24 cellular contexts compared by ENCODE assay signal in genomic region chr1:42302034-42302433, GRCh38.
"Had no signal": no experiment of that assay in that cellular context is flagged by ENCODE, and none has a peak within 500 bp of the region (broad histone marks: within the 10 kb centered on the region; RNA-seq: fewer than 3 reads in every experiment).

No MANE protein-coding gene starts in this region.

- H3K36me3 ChIP-seq: breast epithelium, cardiac muscle cell had no signal

- H3K4me1 ChIP-seq: ascending aorta, breast epithelium had no signal

- H3K27ac ChIP-seq: ascending aorta, breast epithelium, cardiac muscle cell, coronary artery, dorsolateral prefrontal cortex had no signal

- H3K27me3 ChIP-seq: ascending aorta, breast epithelium, cardiac muscle cell, dorsolateral prefrontal cortex had no signal

- H3K4me3 ChIP-seq: ascending aorta, breast epithelium, cardiac muscle cell, coronary artery, dorsolateral prefrontal cortex had no signal

- DNase-seq: activated CD4-positive, alpha-beta memory T cell treated with anti-CD3 and anti-CD28 coated beads for 36 hours; activated CD4-positive, alpha-beta T cell treated with anti-CD3 and anti-CD28 coated beads for 36 hours; activated CD4-positive, alpha-beta T cell treated with anti-CD3 and anti-CD28 coated beads, Interleukin-2, amount 10 ng/mL, durations not matched to agents 24 days and 14 days; activated CD4-positive, CD25-positive, alpha-beta regulatory T cell; activated CD4-positive, CD25-positive, alpha-beta regulatory T cell treated with anti-CD3 and anti-CD28 coated beads, Interleukin-2, amount 50 U/mL, for 72 hours; activated CD8-positive, alpha-beta memory T cell treated with anti-CD3 and anti-CD28 coated beads, Interleukin-2, amount 50 U/mL, for 48 hours; activated CD8-positive, alpha-beta T cell treated with anti-CD3 and anti-CD28 coated beads, Interleukin-2, amount 10 ng/mL, durations not matched to agents 7 days and 5 days; activated gamma-delta T cell; activated naive CD4-positive, alpha-beta T cell; activated naive CD4-positive, alpha-beta T cell treated with anti-CD3 and anti-CD28 coated beads, Interleukin-2, amount 10 ng/mL, durations not matched to agents 7 days and 5 days; activated naive CD8-positive, alpha-beta T cell treated with anti-CD3 and anti-CD28 coated beads, Interleukin-2, amount 10 ng/mL, durations not matched to agents 7 days and 5 days; activated T-cell treated with anti-CD3 and anti-CD28 coated beads for 4 hours; activated T-cell treated with anti-CD3 and anti-CD28 coated beads, Interleukin-2, amount 50 U/mL, for 24 hours; activated T-cell treated with anti-CD3 and anti-CD28 coated beads, Interleukin-2, amount 50 U/mL, for 72 hours; dorsolateral prefrontal cortex; effector memory CD4-positive, alpha-beta T cell; endodermal cell; foreskin fibroblast; head of caudate nucleus; T-helper 17 cell had no signal

- H3K9me3 ChIP-seq: breast epithelium had no signal
